Comparison of ENCODE assay signal across 23 cellular contexts in genomic region chr7:80677629-80678028, GRCh38. TPM values are rescaled to one million over a fixed set of nuclear protein-coding genes. Genes with fewer than 3 reads are reported as not detected.
"Had no signal": no experiment of that assay in that cellular context is flagged by ENCODE, and none has a peak within 500 bp of the region (broad histone marks: within the 10 kb centered on the region; RNA-seq: fewer than 3 reads in every experiment).

No MANE protein-coding gene starts in this region.

- H3K27me3 ChIP-seq: breast epithelium, tibial artery had no signal

- H3K9ac ChIP-seq: parathyroid adenoma had no signal

- ATAC-seq: activated T-cell treated with anti-CD3 and anti-CD28 coated beads, Interleukin-2, amount 50 U/mL, for 72 hours; left colon; right cardiac atrium had no signal

- H3K4me1 ChIP-seq: breast epithelium, parathyroid adenoma, tibial artery had no signal

- H3K9me3 ChIP-seq: breast epithelium, tibial artery had no signal

- FAIRE-seq: frontal cortex had no signal

- H3K27ac ChIP-seq: breast epithelium, coronary artery, parathyroid adenoma, tibial artery had no signal

- DNase-seq: activated CD4-positive, alpha-beta memory T cell treated with anti-CD3 and anti-CD28 coated beads for 36 hours; activated CD4-positive, alpha-beta T cell treated with anti-CD3 and anti-CD28 coated beads for 48 hours; activated effector memory CD4-positive, alpha-beta T cell treated with Interleukin-2 at 50 U/mL for 16 hours; activated naive CD4-positive, alpha-beta T cell treated with anti-CD3 and anti-CD28 coated beads for 36 hours; activated naive CD8-positive, alpha-beta T cell treated with anti-CD3 and anti-CD28 coated beads, Interleukin-2, amount 10 ng/mL, durations not matched to agents 7 days and 5 days; activated T-cell treated with anti-CD3 and anti-CD28 coated beads, Interleukin-2, amount 50 U/mL, for 72 hours; amniotic stem cell; endodermal cell; head of caudate nucleus; hypothalamus; islet precursor cell; left colon; mesenchymal stem cell; nucleus accumbens; right cardiac atrium; stimulated activated CD4-positive, alpha-beta T cell treated with anti-CD3 and anti-CD28 coated beads, Interleukin-1b, Interleukin-23, amount 100 ng/mL, for 48 hours; tibial artery had no signal

- H3K79me2 ChIP-seq: parathyroid adenoma had no signal

- H2AFZ ChIP-seq: parathyroid adenoma had no signal

- H3K36me3 ChIP-seq: breast epithelium, tibial artery had no signal

- H3K4me3 ChIP-seq: breast epithelium, coronary artery, tibial artery had no signal

RNA-seq across cellular contexts. Expression of gene CD36, which starts 39.2 kb away (rescaled TPM):
- total RNA-seq: activated CD4-positive, alpha-beta memory T cell treated with anti-CD3 and anti-CD28 coated beads for 36 hours; activated naive CD4-positive, alpha-beta T cell treated with anti-CD3 and anti-CD28 coated beads for 36 hours; epithelial cell of proximal tubule; T-helper 2 cell treated with Interferon-gamma antibody and Interleukin-4, amounts not matched to agents 100 ng/mL and 5 ng/mL, for 36 hours had no signal
